1 cellular context compared by ENCODE assay signal in genomic region chr18:3251249-3251962, GRCh38.
TF ChIP-seq lines count a peak whose summit lies in the region.

No MANE protein-coding gene starts in this region.

TF ChIP-seq in IMR-90, 13 proteins besides CTCF, POLR2A, EP300 and RAD21:
- no peak for TF ChIP-seq NFE2L2 (IDR thresholded peaks at IDR 0.05; ENCODE audit: low read depth, low read length)
- TF ChIP-seq BHLHE40 (IDR thresholded peaks at IDR 0.05; ENCODE audit: low read depth, low read length) = no peak
- TF ChIP-seq SMC3 (IDR thresholded peaks at IDR 0.05; ENCODE audit: low read depth, low read length) = no peak
- no peak for TF ChIP-seq RCOR1 (IDR thresholded peaks at IDR 0.05; ENCODE audit: insufficient replicate concordance, low read length)
- no peak for TF ChIP-seq RFX5 (IDR thresholded peaks at IDR 0.05; ENCODE audit: low read depth, low read length)
- no peak for TF ChIP-seq CEBPB (IDR thresholded peaks at IDR 0.05; ENCODE audit: low read depth, low read length)
- no peak for TF ChIP-seq CHD1 (IDR thresholded peaks at IDR 0.05; ENCODE audit: low read depth, low read length)
- no peak for TF ChIP-seq USF2 (IDR thresholded peaks at IDR 0.05; ENCODE audit: low read depth, low read length)
- TF ChIP-seq MXI1 (IDR thresholded peaks at IDR 0.05; ENCODE audit: borderline replicate concordance, low read depth, low read length) = no peak
- no peak for TF ChIP-seq MAFK (IDR thresholded peaks at IDR 0.05; ENCODE audit: low read depth, low read length)
- TF ChIP-seq ELK1 (IDR thresholded peaks at IDR 0.05; ENCODE audit: borderline replicate concordance, low read depth, low read length) = no peak
- TF ChIP-seq FOS (IDR thresholded peaks at IDR 0.05; ENCODE audit: low read depth, low read length) = no peak
- TF ChIP-seq MAZ (IDR thresholded peaks at IDR 0.05; ENCODE audit: borderline replicate concordance, low read depth, low read length) = no peak
TF ChIP-seq in IMR-90: peak in this region for 0.
